ENCODE assay signal across 13 cellular contexts in genomic region chr9:84862786-84863185, GRCh38.
A peak's percentile ranks its signal among the peaks of the same experiment; 100 is the strongest.
DNase-seq lines count a peak whose midpoint lies in the region; ATAC-seq and TF ChIP-seq lines count a peak whose summit lies in the region.
"Had no signal": no experiment of that assay in that cellular context is flagged by ENCODE, and none has a peak within 500 bp of the region (broad histone marks: within the 10 kb centered on the region; RNA-seq: fewer than 3 reads in every experiment).

No MANE protein-coding gene starts in this region.

- peak overlapping the region in 1 of 12 donors; percentile 14 for H3K27ac ChIP-seq in heart left ventricle
- H3K27ac ChIP-seq in aorta (ENCODE audit: low read depth in 1 of 2, low read length in 2 of 2) = no peak overlapping the region

- peaks cover 6% of the 10 kb centered on the region for H3K4me1 Mint-ChIP-seq in MCF 10A (ENCODE audit: insufficient read depth, unreplicated experiment)
- H3K4me1 Mint-ChIP-seq: naive thymus-derived CD8-positive, alpha-beta T cell had no signal

- no peaks in the 10 kb centered on the region for H3K27me3 Mint-ChIP-seq in MCF 10A (ENCODE audit: insufficient read depth, unreplicated experiment)

- DNase-seq in heart left ventricle (peak in 3 of 5 donors; percentile 42 to 63 (median 48)), Right ventricle myocardium inferior (ENCODE audit: missing footprints) (no peak), MCF 10A (ENCODE audit: unreplicated experiment) (peak; percentile 69), iPS-NIHi11 (ENCODE audit: low spot score) (peak; percentile 76), aorta (peak; percentile 51 to 79), medulla oblongata (ENCODE audit: extremely low spot score) (no peak), inferior parietal cortex (ENCODE audit: extremely low spot score) (no peak)
- DNase-seq: activated CD4-positive, CD25-positive, alpha-beta regulatory T cell treated with anti-CD3 and anti-CD28 coated beads, Interleukin-2, amount 50 U/mL, for 72 hours; activated naive CD4-positive, alpha-beta T cell treated with Interleukin-2 at 50 U/mL for 16 hours; naive thymus-derived CD8-positive, alpha-beta T cell; NCI-H1092; stimulated activated CD4-positive, alpha-beta T cell treated with anti-CD3 and anti-CD28 coated beads, Interleukin-4, amount 100 ng/mL, for 1 hour had no signal

- H3K36me3 ChIP-seq in heart left ventricle = no peaks in the 10 kb centered on the region
- H3K36me3 ChIP-seq in aorta (ENCODE audit: control insufficient read depth in 1 of 2, insufficient read depth in 2 of 2, low read length in 1 of 2) = no peaks in the 10 kb centered on the region

- ATAC-seq in heart left ventricle (peak in 3 of 4 donors; percentile 63 to 77 (median 74)), Right ventricle myocardium inferior (no peak), aorta (ENCODE audit: low FRiP score) (peak; percentile 10), HG02840 (IDR thresholded peaks at IDR 0.05; ENCODE audit: low FRiP score, unreplicated experiment) (no peak)
- ATAC-seq: naive thymus-derived CD8-positive, alpha-beta T cell had no signal

- H3K9me3 ChIP-seq in heart left ventricle (no peaks in the 10 kb centered on the region), aorta (ENCODE audit: control insufficient read depth, low read length) (no peaks in the 10 kb centered on the region)

- H3K27me3 ChIP-seq in heart left ventricle (no peaks in the 10 kb centered on the region), aorta (ENCODE audit: control insufficient read depth in 1 of 2, insufficient read depth in 2 of 2, low read length in 1 of 2) (no peaks in the 10 kb centered on the region)

- no peak for TF ChIP-seq POLR2A in heart left ventricle (IDR thresholded peaks at IDR 0.05)

- 19 to 58% (median 51%) methylated on average over 1 of the region's 1 CpG for WGBS in heart left ventricle, 4 donors
- WGBS in aorta, 2 donors = 0% methylated on average over 1 of the region's 1 CpG

- H3K27ac Mint-ChIP-seq in MCF 10A (ENCODE audit: low read depth, unreplicated experiment) = peak overlapping the region; percentile 32
- H3K27ac Mint-ChIP-seq: naive thymus-derived CD8-positive, alpha-beta T cell had no signal

- H3K36me3 Mint-ChIP-seq in MCF 10A (ENCODE audit: insufficient read depth, unreplicated experiment) = no peaks in the 10 kb centered on the region
- H3K36me3 Mint-ChIP-seq: naive thymus-derived CD8-positive, alpha-beta T cell had no signal

- no peak overlapping the region for H3K4me3 Mint-ChIP-seq in MCF 10A (ENCODE audit: unreplicated experiment)
- H3K4me3 Mint-ChIP-seq: naive thymus-derived CD8-positive, alpha-beta T cell had no signal

- POLR2A ChIA-PET in MCF 10A (lab: Yijun Ruan, JAX) = interaction anchor here (1.1 to 1.2 kb wide), 2 partner anchors 16 to 85 kb away, joined by 3 read pairs; no protein-coding TSS in a partner anchor

- intact Hi-C loops in heart left ventricle (cut with DNase I) = loop anchor here in 1 of 10 donors (5.0 kb wide), 1 partner anchor 40 kb away; no protein-coding TSS in a partner anchor
- intact Hi-C loops in Right ventricle myocardium inferior (cut with DNase I) = loop anchor here (5.0 kb wide), 1 partner anchor 40 kb away; no protein-coding TSS in a partner anchor
- intact Hi-C loops in MCF 10A (cut with micrococcal nuclease) = no loop called here
- intact Hi-C loops in aorta (cut with DNase I) = loop anchor here in 1 of 2 donors (10.0 kb wide), 1 partner anchor 362 kb away; no protein-coding TSS in a partner anchor

- H3K4me1 ChIP-seq in heart left ventricle (peaks cover 0 to 48% (median 11%) of the 10 kb centered on the region in 12 donors), aorta (ENCODE audit: control insufficient read depth in 1 of 2, insufficient read depth in 2 of 2, low read length in 2 of 2) (no peaks in the 10 kb centered on the region)

- no peak overlapping the region for H3K4me3 ChIP-seq in heart left ventricle
- H3K4me3 ChIP-seq in aorta (ENCODE audit: low read length in 2 of 2) = no peak overlapping the region

- BruUV-seq in MCF 10A (replicated peaks; lab: Mats Ljungman, UMichigan) = no TSS peak

- H3K9me3 Mint-ChIP-seq in MCF 10A (ENCODE audit: unreplicated experiment) = no peaks in the 10 kb centered on the region

- TF ChIP-seq CTCF in heart left ventricle (IDR thresholded peaks at IDR 0.05) = no peak
- TF ChIP-seq CTCF in MCF 10A (IDR thresholded peaks at IDR 0.05; ENCODE audit: unreplicated experiment) = no peak

- CTCF ChIA-PET in MCF 10A (lab: Yijun Ruan, JAX) = interaction anchor here (1.0 kb wide), 1 partner anchor 10 kb away, joined by 4 read pairs; no protein-coding TSS in a partner anchor

Comparison
In these comparisons a context has a peak if more than half of its experiments do, and no peak if none do; other contexts are left out.
1. ATAC-seq: peak in heart left ventricle (3 of 4) and aorta (single experiment); none in Right ventricle myocardium inferior (single experiment) and HG02840 (single experiment).
2. DNase-seq: peak in heart left ventricle (3 of 5), MCF 10A (single experiment), iPS-NIHi11 (single experiment) and aorta (2 of 2); none in Right ventricle myocardium inferior (single experiment), medulla oblongata (single experiment) and inferior parietal cortex (single experiment).